ENCODE assay signal across 21 cellular contexts in the genomic region with DNA sequence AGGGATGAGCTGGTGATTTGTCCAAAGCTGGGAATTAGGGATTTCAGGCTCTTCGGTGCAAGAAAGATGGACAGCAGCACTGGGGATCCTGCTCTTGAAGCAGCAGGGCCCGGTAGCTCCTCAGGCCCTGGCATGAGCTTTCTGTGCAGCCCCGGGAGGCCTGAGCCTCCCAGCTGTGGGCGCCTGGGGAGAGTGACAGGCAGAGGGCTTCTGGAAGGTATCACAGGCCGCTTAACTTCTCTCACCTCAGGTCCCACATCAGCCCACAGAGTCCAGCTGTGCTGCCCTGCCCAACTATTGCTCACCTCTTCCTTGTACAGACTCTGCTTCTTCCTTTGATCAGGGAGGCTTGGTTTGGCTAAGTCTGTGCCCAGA. TPM values are rescaled to one million over a fixed set of nuclear protein-coding genes. Genes with fewer than 3 reads are reported as not detected.
"Had no signal": no experiment of that assay in that cellular context is flagged by ENCODE, and none has a peak within 500 bp of the region (broad histone marks: within the 10 kb centered on the region; RNA-seq: fewer than 3 reads in every experiment).

No MANE protein-coding gene starts in this region.

- ATAC-seq: esophagus mucosa, gastrocnemius medialis, heart right ventricle, left cardiac atrium, left lung, left ventricle myocardium superior had no signal

- DNase-seq: dermis blood vessel endothelial cell; effector CD4-positive, alpha-beta T cell; effector memory CD4-positive, alpha-beta T cell; esophagus squamous epithelium; foreskin fibroblast; foreskin melanocyte; gastrocnemius medialis; glutamatergic neuron; heart right ventricle; hippocampal formation; left cardiac atrium; left lung; left ventricle myocardium superior; lower lobe of right lung; mesenchymal stem cell; midbrain had no signal

RNA-seq across cellular contexts. Expression of a gene that starts 14.6 kb away (rescaled TPM):
- total RNA-seq: dermis blood vessel endothelial cell, endothelial cell of umbilical vein, glomerular endothelial cell, lung microvascular endothelial cell, mononuclear cell had no signal
